Comparison of ENCODE assay signal across 10 cellular contexts in the genomic region with DNA sequence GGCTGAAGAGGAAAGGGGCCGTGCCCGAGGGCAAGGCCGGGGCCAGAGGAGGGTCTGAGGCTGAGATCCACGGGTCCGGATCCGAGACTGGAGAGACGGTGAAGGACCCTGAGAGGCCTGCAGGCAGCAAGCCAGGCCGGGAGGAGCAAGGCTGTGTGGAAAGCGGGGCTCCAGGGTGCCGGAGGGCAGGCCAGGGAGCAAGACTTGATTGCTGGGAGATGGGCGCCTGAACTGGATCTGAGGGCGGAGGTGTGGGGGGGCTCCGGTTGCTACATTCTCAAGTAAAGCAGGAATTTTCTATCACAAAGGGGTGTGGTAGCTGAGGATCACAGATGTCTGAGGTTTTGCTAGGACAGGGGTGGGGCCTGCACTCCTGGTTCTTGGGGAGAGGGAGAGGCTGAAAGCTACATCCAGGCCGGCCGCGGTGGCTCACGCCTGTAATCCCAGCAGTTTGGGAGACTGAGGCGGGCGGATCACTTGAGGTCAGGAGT. TPM values are rescaled to one million over a fixed set of nuclear protein-coding genes. Genes with fewer than 3 reads are reported as not detected.
A peak's percentile ranks its signal among the peaks of the same experiment; 100 is the strongest.
DNase-seq lines count a peak whose midpoint lies in the region; ATAC-seq and TF ChIP-seq lines count a peak whose summit lies in the region.
"Had no signal": no experiment of that assay in that cellular context is flagged by ENCODE, and none has a peak within 500 bp of the region (broad histone marks: within the 10 kb centered on the region; RNA-seq: fewer than 3 reads in every experiment).

No MANE protein-coding gene starts in this region.

- peaks cover 0 to 5% (median 0%) of the 10 kb centered on the region in 9 donors for H3K36me3 ChIP-seq in heart left ventricle
- no peaks in the 10 kb centered on the region for H3K36me3 ChIP-seq in mucosa of rectum (ENCODE audit: control insufficient read depth in 2 of 2, insufficient read depth in 2 of 2, low read length in 2 of 2)
- no peaks in the 10 kb centered on the region for H3K36me3 ChIP-seq in uterus
- H3K36me3 ChIP-seq: thoracic aorta had no signal

- TF ChIP-seq CTCF in heart left ventricle (IDR thresholded peaks at IDR 0.05) (no peak), brain (conservative IDR thresholded peaks at IDR 0.05) (no peak), uterus (IDR thresholded peaks at IDR 0.05) (no peak), glutamatergic neuron (IDR thresholded peaks at IDR 0.05; ENCODE audit: partially characterized antibody, unreplicated experiment) (no peak)

- WGBS in heart left ventricle, 4 donors, result 48 to 71% (median 62%) methylated on average over 16 to 19 of the region's 19 CpGs

- no peaks in the 10 kb centered on the region for H3K27me3 ChIP-seq in heart left ventricle
- no peaks in the 10 kb centered on the region for H3K27me3 ChIP-seq in mucosa of rectum (ENCODE audit: control insufficient read depth in 2 of 2, insufficient read depth in 2 of 2, low read length in 2 of 2)
- H3K27me3 ChIP-seq in uterus, result no peaks in the 10 kb centered on the region

- H3K9me3 Mint-ChIP-seq in brain (peaks cover 0 to 11% (median 0%) of the 10 kb centered on the region in 5 experiments), glutamatergic neuron (ENCODE audit: unreplicated experiment) (peaks cover 5% of the 10 kb centered on the region)

- ATAC-seq in heart left ventricle (no peak), left cardiac atrium (no peak), GM18870 (IDR thresholded peaks at IDR 0.05; ENCODE audit: unreplicated experiment) (no peak), GM18867 (IDR thresholded peaks at IDR 0.05; ENCODE audit: unreplicated experiment) (no peak)

- H3K4me3 ChIP-seq in heart left ventricle (peak overlapping the region in 9 of 12 donors; percentile 8 to 79 (median 66)), mucosa of rectum (ENCODE audit: low read length in 2 of 2) (peak overlapping the region in 1 of 2 donors; percentile 74), uterus (peak overlapping the region; percentile 39 to 40)

- H3K4me1 ChIP-seq in heart left ventricle (peaks cover 4 to 68% (median 45%) of the 10 kb centered on the region in 12 donors), mucosa of rectum (ENCODE audit: control insufficient read depth in 2 of 2, insufficient read depth in 2 of 2, low read length in 2 of 2) (peaks cover 24 to 36% of the 10 kb centered on the region in 2 donors), uterus (peaks cover 0 to 11% of the 10 kb centered on the region in 2 donors)

- H3K27me3 Mint-ChIP-seq in brain (peaks cover 1% of the 10 kb centered on the region), glutamatergic neuron (ENCODE audit: unreplicated experiment) (peaks cover 18% of the 10 kb centered on the region)
- H3K27me3 Mint-ChIP-seq: progenitor cell of endocrine pancreas had no signal

- DNase-seq in heart left ventricle (peak in 4 of 5 donors; percentile 19 to 61 (median 36)), left cardiac atrium (no peak), uterus (peak; percentile 51 to 63), glutamatergic neuron (no peak)

- TF ChIP-seq POLR2A in heart left ventricle (IDR thresholded peaks at IDR 0.05) (no peak), uterus (IDR thresholded peaks at IDR 0.05) (no peak)

- H3K4me1 Mint-ChIP-seq in brain, result peaks cover 74% of the 10 kb centered on the region
- peaks cover 13% of the 10 kb centered on the region for H3K4me1 Mint-ChIP-seq in glutamatergic neuron (ENCODE audit: low read depth, unreplicated experiment)

- H3K36me3 Mint-ChIP-seq in brain (peaks cover 20% of the 10 kb centered on the region), glutamatergic neuron (ENCODE audit: unreplicated experiment) (no peaks in the 10 kb centered on the region)

- H3K27ac ChIP-seq in heart left ventricle, result peak overlapping the region in 11 of 12 donors; percentile 82 to 91 (median 87)
- H3K27ac ChIP-seq in mucosa of rectum (ENCODE audit: low read depth in 2 of 2, low read length in 2 of 2), result peak overlapping the region; percentile 27 to 89
- H3K27ac ChIP-seq in uterus, result peak overlapping the region; percentile 83 to 92

- peak overlapping the region; percentile 91 to 97 (median 96) for H3K27ac Mint-ChIP-seq in brain
- no peak overlapping the region for H3K27ac Mint-ChIP-seq in glutamatergic neuron (ENCODE audit: unreplicated experiment)

- H3K4me3 Mint-ChIP-seq in brain, result peak overlapping the region; percentile 86 to 94 (median 90)
- no peak overlapping the region for H3K4me3 Mint-ChIP-seq in glutamatergic neuron (ENCODE audit: unreplicated experiment)

- intact Hi-C loops in heart left ventricle (cut with DNase I) (loop anchor here in 2 of 10 donors (5.0 to 10.0 kb wide), 2 partner anchors 68 to 71 kb away; partner anchors contain the start of gene CA11 (in 2 of the 2)), left cardiac atrium (cut with DNase I) (no loop called here), uterus (cut with DNase I; ENCODE audit: low total_unique reads) (no loop called here)

- H3K9ac ChIP-seq in mucosa of rectum (ENCODE audit: low read depth in 1 of 2, low read length in 2 of 2), result peak overlapping the region in 1 of 2 donors; percentile 39

- H3K9me3 ChIP-seq in heart left ventricle (peaks cover 0 to 5% (median 0%) of the 10 kb centered on the region in 12 donors), mucosa of rectum (ENCODE audit: control insufficient read depth in 2 of 2, low read length in 2 of 2) (peaks cover 0 to 2% of the 10 kb centered on the region in 2 donors), uterus (peaks cover 0 to 4% of the 10 kb centered on the region in 2 donors)
- H3K9me3 ChIP-seq: thoracic aorta had no signal

RNA-seq across cellular contexts. Expression of gene MAMSTR, which starts 3.8 kb away (rescaled TPM):
- 1 to 10 TPM in 7 of 9 donors, under 1 TPM in 2; 0.65 to 5.5 (median 1.7) TPM for total RNA-seq in heart left ventricle
- 1 to 10 TPM; 2.0 to 3.7 TPM for polyA plus RNA-seq in heart left ventricle
- total RNA-seq in left cardiac atrium, result 1 to 10 TPM; 1.6 to 3.2 TPM
- polyA plus RNA-seq in brain (ENCODE audit: insufficient read depth, low read depth, low replicate concordance), result 3.6 TPM
- 10 to 100 TPM in 1 of 4 donors, 1 to 10 TPM in 1, under 1 TPM in 1, not detected in 1; 0.26 to 24.2 (median 3.0) TPM for total RNA-seq in uterus
- 2.7 TPM for total RNA-seq in glutamatergic neuron (ENCODE audit: unreplicated experiment)
- total RNA-seq: thoracic aorta had no signal

RNA-seq across cellular contexts. Expression of gene FUT2, which starts 20.0 kb away (rescaled TPM):
- under 1 TPM in 1 of 9 donors, not detected in 8; 0.14 TPM for total RNA-seq in heart left ventricle
- under 1 TPM in 1 of 2 donors, not detected in 1; 0.19 TPM for polyA plus RNA-seq in heart left ventricle
- total RNA-seq in left cardiac atrium, result not detected
- polyA plus RNA-seq in brain (ENCODE audit: insufficient read depth, low read depth, low replicate concordance), result 3.1 TPM
- total RNA-seq in uterus, result 1 to 10 TPM in 1 of 4 donors, not detected in 3; 1.0 TPM
- 0.22 TPM for total RNA-seq in glutamatergic neuron (ENCODE audit: unreplicated experiment)

RNA-seq across cellular contexts. Expression of gene RASIP1, which starts 24.7 kb away (rescaled TPM):
- total RNA-seq in heart left ventricle (10 to 100 TPM; 10.0 to 28.1 (median 15.3) TPM), left cardiac atrium (10 to 100 TPM; 14.9 to 23.8 TPM), uterus (100 to 1,000 TPM in 1 of 4 donors, 10 to 100 TPM in 2, 1 to 10 TPM in 1; 5.9 to 105 (median 31.9) TPM), glutamatergic neuron (ENCODE audit: unreplicated experiment) (6.2 TPM)
- polyA plus RNA-seq in heart left ventricle (10 to 100 TPM; 14.6 to 15.7 TPM), brain (ENCODE audit: insufficient read depth, low read depth, low replicate concordance) (4.7 TPM)

RNA-seq across cellular contexts. Expression of gene IZUMO1, which starts 31.0 kb away (rescaled TPM):
- under 1 TPM; 0.13 to 0.56 (median 0.42) TPM for total RNA-seq in heart left ventricle
- under 1 TPM; 0.53 to 0.93 TPM for polyA plus RNA-seq in heart left ventricle
- total RNA-seq in left cardiac atrium, result under 1 TPM; 0.29 to 0.92 TPM
- polyA plus RNA-seq in brain (ENCODE audit: insufficient read depth, low read depth, low replicate concordance), result 0.20 TPM
- total RNA-seq in uterus, result 1 to 10 TPM in 1 of 4 donors, under 1 TPM in 1, not detected in 2; under 0.01 to 2.3 TPM
- total RNA-seq in glutamatergic neuron (ENCODE audit: unreplicated experiment), result not detected
- total RNA-seq: thoracic aorta had no signal

RNA-seq across cellular contexts. Expression of gene FUT1, which starts 36.7 kb away (rescaled TPM):
- total RNA-seq in heart left ventricle, result 1 to 10 TPM; 1.8 to 6.2 (median 2.7) TPM
- 1 to 10 TPM; 2.3 to 3.0 TPM for polyA plus RNA-seq in heart left ventricle
- total RNA-seq in left cardiac atrium, result 1 to 10 TPM; 2.1 to 3.5 TPM
- polyA plus RNA-seq in brain (ENCODE audit: insufficient read depth, low read depth, low replicate concordance), result 7.9 TPM
- total RNA-seq in uterus, result 10 to 100 TPM in 1 of 4 donors, 1 to 10 TPM in 3; 1.5 to 17.7 (median 4.4) TPM
- total RNA-seq in glutamatergic neuron (ENCODE audit: unreplicated experiment), result 4.4 TPM

Comparison
In these comparisons a context has a peak if more than half of its experiments do, and no peak if none do; other contexts are left out.
1. DNase-seq: peak in heart left ventricle (4 of 5) and uterus (2 of 2); none in left cardiac atrium (single experiment) and glutamatergic neuron (single experiment).
2. Peak in every context shown above with its lines, with median percentiles within 50 percentile points of each other: H3K27ac ChIP-seq.